Comparison of ENCODE assay signal across 28 cellular contexts in the genomic region with DNA sequence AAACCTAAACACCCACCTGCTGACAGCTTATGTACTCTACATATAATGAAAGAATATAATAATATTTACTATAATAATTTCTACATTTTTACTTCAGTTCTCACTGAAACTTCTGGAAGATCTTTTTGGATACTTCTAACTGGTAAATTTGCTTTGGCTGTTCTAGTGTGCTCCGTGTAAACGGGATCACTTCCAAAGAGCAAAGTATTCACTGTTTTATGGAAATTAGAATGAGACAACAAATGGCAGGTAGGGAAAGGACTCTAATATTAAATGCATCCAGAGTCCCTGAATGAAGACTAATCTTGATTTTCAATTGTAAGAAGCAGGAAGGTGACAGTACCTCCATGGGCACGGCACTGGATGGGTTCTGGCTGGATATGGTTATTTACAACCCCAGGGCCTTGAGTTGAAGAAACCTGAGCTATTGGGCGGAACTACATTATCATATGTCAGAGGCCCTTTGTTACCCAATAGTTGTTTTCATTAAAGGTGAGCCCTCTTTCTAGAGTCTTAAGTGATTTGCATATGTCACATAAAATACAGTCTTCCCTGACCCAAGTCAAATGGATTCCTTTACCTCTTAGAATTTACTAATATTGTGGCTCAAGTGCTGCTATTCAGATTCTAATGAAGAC. TPM values are rescaled to one million over a fixed set of nuclear protein-coding genes. Genes with fewer than 3 reads are reported as not detected.
DNase-seq lines count a peak whose midpoint lies in the region; ATAC-seq, FAIRE-seq and TF ChIP-seq lines count a peak whose summit lies in the region.
"Had no signal": no experiment of that assay in that cellular context is flagged by ENCODE, and none has a peak within 500 bp of the region (broad histone marks: within the 10 kb centered on the region; RNA-seq: fewer than 3 reads in every experiment).

No MANE protein-coding gene starts in this region.

- H3K4me1 ChIP-seq in cardiac muscle cell (ENCODE audit: low read depth), result no peaks in the 10 kb centered on the region
- H3K4me1 ChIP-seq: neural progenitor cell had no signal

- peak overlapping the region; percentile 2 for H3K27ac ChIP-seq in cardiac muscle cell
- H3K27ac ChIP-seq: BLaER1, gastrocnemius medialis, HL-60, neural progenitor cell, PC-9 had no signal

- no peak for TF ChIP-seq CTCF in cardiac muscle cell (IDR thresholded peaks at IDR 0.05; ENCODE audit: low read depth, low read length)

- no peak for ATAC-seq in left ventricle myocardium superior
- ATAC-seq in GM19351 (IDR thresholded peaks at IDR 0.05; ENCODE audit: unreplicated experiment), result no peak
- ATAC-seq: Right ventricle myocardium inferior had no signal

- DNase-seq in cardiac muscle cell (ENCODE audit: low read depth in 1 of 2, low spot score in 1 of 2), result no peak
- DNase-seq in left ventricle myocardium superior, result no peak
- peak; percentile 14 for DNase-seq in OCI-M1 (lab: John Stamatoyannopoulos, UW)
- peak; percentile 65 for DNase-seq in left kidney (ENCODE audit: low read depth, low spot score)
- no peak for DNase-seq in stimulated activated CD4-positive, alpha-beta T cell treated with anti-CD3 and anti-CD28 coated beads, Interleukin-15, amount 100 ng/mL, for 24 hours
- no peak for DNase-seq in GM19239 (ENCODE audit: insufficient read length, low spot score)
- DNase-seq: activated CD4-positive, alpha-beta T cell treated with anti-CD3 and anti-CD28 coated beads, Interleukin-2, amount 50 U/mL, for 48 hours; activated CD8-positive, alpha-beta memory T cell treated with anti-CD3 and anti-CD28 coated beads, Interleukin-2, amount 50 U/mL, for 4 hours; DMS79; gastrocnemius medialis; HCEC 1CT; Karpas-422; NCI-H1417; NCI-H2029; NCI-H2227 treated with DMSO at 0.1 percent for 48 hours; NCI-H69; PC-9; SK-N-SH; small intestine; stimulated activated naive CD4-positive, alpha-beta T cell treated with Interleukin-2 at 50 U/mL for 16 hours had no signal

- intact Hi-C loops in left ventricle myocardium superior (cut with micrococcal nuclease), result no loop called here

- no peaks in the 10 kb centered on the region for H3K9me3 ChIP-seq in cardiac muscle cell (ENCODE audit: low read depth)
- H3K9me3 ChIP-seq: BLaER1, gastrocnemius medialis, SK-N-SH had no signal

- no peak overlapping the region for H3K4me3 ChIP-seq in cardiac muscle cell
- H3K4me3 ChIP-seq: BLaER1, gastrocnemius medialis, neural progenitor cell, PC-9 had no signal

- FAIRE-seq in GM19239 (lab: Jason Lieb, UNC), result no peak
- FAIRE-seq: endothelial cell of umbilical vein, G401.6, small intestine, urothelium cell line had no signal

- H3K27me3 ChIP-seq in cardiac muscle cell, result no peaks in the 10 kb centered on the region
- H3K27me3 ChIP-seq: BLaER1, gastrocnemius medialis, neural progenitor cell had no signal

- H3K36me3 ChIP-seq in cardiac muscle cell, result peaks cover 39% of the 10 kb centered on the region

RNA-seq across cellular contexts. Expression of a gene that starts 10.7 kb away (rescaled TPM):
- 105 TPM in 2 replicates for total RNA-seq in cardiac muscle cell
- polyA plus RNA-seq in cardiac muscle cell, result 131 and 150 TPM in 2 replicates
- total RNA-seq in left ventricle myocardium superior, result 55.0 TPM

RNA-seq across cellular contexts. Expression of a gene that starts 10.9 kb away (rescaled TPM):
- total RNA-seq in cardiac muscle cell (12.9 and 16.6 TPM in 2 replicates), left ventricle myocardium superior (49.3 TPM)
- 30.4 and 33.8 TPM in 2 replicates for polyA plus RNA-seq in cardiac muscle cell

Comparison
In these comparisons a context has a peak if more than half of its experiments do, and no peak if none do; other contexts are left out.
1. DNase-seq: peak in OCI-M1 (single experiment) and left kidney (single experiment); none in cardiac muscle cell (0 of 2), left ventricle myocardium superior (single experiment), stimulated activated CD4-positive, alpha-beta T cell treated with anti-CD3 and anti-CD28 coated beads, Interleukin-15, amount 100 ng/mL, for 24 hours (single experiment) and GM19239 (single experiment).